Comparison of ENCODE assay signal across 1 cellular context in the genomic region with DNA sequence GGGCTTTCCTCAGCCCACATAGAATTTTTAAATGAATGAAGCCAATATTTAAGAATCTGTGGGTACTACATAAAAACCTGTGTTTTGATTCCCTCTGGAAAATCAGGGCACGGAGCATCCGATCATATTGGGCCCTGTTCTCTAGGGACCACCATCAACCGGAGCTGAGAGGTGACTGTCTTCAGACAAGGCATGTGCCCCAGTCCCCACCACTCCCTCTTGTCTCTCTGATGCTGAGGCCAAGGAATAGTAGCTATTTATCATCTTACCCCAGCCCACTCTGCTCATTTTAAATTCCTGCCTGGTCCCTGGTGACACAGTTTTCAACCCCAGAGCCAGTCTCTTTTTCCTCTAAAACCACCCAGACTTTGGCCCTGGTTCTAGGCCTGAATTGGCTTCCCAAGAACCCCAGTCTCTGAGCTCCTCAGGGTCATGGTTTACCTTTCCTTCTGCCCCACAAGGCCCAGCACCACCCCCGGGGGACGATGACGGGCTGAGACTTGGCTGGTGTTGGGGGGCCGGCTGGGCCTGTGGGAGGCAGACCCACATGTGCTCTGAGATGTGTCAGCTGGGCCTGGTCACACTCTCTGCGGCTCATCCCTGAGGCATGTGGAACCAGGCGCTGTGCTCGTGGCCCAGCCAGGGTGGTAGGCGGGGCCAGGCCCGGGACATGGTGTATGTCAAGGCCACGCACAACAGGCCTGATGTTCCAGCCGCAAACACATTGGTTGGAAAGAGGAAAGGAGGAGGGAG.
TF ChIP-seq lines count a peak whose summit lies in the region.

No MANE protein-coding gene starts in this region.

TF ChIP-seq in K562, 482 proteins besides CTCF, POLR2A, EP300 and RAD21 (continued from another document):
- TF ChIP-seq, protein P1, sequence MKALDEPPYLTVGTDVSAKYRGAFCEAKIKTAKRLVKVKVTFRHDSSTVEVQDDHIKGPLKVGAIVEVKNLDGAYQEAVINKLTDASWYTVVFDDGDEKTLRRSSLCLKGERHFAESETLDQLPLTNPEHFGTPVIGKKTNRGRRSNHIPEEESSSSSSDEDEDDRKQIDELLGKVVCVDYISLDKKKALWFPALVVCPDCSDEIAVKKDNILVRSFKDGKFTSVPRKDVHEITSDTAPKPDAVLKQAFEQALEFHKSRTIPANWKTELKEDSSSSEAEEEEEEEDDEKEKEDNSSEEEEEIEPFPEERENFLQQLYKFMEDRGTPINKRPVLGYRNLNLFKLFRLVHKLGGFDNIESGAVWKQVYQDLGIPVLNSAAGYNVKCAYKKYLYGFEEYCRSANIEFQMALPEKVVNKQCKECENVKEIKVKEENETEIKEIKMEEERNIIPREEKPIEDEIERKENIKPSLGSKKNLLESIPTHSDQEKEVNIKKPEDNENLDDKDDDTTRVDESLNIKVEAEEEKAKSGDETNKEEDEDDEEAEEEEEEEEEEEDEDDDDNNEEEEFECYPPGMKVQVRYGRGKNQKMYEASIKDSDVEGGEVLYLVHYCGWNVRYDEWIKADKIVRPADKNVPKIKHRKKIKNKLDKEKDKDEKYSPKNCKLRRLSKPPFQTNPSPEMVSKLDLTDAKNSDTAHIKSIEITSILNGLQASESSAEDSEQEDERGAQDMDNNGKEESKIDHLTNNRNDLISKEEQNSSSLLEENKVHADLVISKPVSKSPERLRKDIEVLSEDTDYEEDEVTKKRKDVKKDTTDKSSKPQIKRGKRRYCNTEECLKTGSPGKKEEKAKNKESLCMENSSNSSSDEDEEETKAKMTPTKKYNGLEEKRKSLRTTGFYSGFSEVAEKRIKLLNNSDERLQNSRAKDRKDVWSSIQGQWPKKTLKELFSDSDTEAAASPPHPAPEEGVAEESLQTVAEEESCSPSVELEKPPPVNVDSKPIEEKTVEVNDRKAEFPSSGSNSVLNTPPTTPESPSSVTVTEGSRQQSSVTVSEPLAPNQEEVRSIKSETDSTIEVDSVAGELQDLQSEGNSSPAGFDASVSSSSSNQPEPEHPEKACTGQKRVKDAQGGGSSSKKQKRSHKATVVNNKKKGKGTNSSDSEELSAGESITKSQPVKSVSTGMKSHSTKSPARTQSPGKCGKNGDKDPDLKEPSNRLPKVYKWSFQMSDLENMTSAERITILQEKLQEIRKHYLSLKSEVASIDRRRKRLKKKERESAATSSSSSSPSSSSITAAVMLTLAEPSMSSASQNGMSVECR (CRISPR knock-in tag; IDR thresholded peaks at IDR 0.05): no peak
- TF ChIP-seq SUPT5H (IDR thresholded peaks at IDR 0.05) (no peak), CREM (IDR thresholded peaks at IDR 0.05; ENCODE audit: low read depth) (peak; percentile 11; the same call in 1 of the 2 replicates), KLF16 (IDR thresholded peaks at IDR 0.05) (no peak)
